Comparison of ENCODE assay signal across 33 cellular contexts in the genomic region with DNA sequence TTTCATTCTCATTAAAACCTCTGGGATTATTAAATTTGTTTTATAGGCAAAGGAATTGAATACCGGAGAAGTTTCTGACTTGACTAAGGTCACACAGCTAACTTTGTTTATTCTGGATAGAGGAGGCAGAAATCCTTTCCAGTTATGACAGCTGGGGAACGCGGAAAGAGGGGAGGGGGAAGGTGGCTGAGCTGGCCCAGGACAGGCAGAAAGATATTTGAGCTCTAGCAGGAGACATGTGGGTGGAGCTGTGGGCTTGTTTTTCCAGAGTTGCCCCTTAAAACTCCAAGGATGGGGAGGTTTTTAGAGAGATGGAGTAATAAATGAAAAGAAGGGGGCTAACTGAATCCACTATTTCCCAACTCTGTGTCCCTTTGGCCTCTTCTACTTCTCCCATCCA. TPM values are rescaled to one million over a fixed set of nuclear protein-coding genes. Genes with fewer than 3 reads are reported as not detected.
"Had no signal": no experiment of that assay in that cellular context is flagged by ENCODE, and none has a peak within 500 bp of the region (broad histone marks: within the 10 kb centered on the region; RNA-seq: fewer than 3 reads in every experiment).

No MANE protein-coding gene starts in this region.

- H3K4me1 ChIP-seq: breast epithelium, heart right ventricle, left ventricle myocardium inferior, stomach had no signal

- H3K9me3 ChIP-seq: breast epithelium, esophagus muscularis mucosa, heart right ventricle, left ventricle myocardium inferior, mucosa of descending colon, stomach, tibial nerve had no signal

- H3K36me3 ChIP-seq: breast epithelium, esophagus muscularis mucosa, heart right ventricle, left ventricle myocardium inferior, stomach, tibial nerve, WERI-Rb-1 had no signal

- DNase-seq: activated CD4-positive, alpha-beta T cell treated with anti-CD3 and anti-CD28 coated beads for 48 hours; activated CD4-positive, alpha-beta T cell treated with anti-CD3 and anti-CD28 coated beads, Interleukin-2, amount 50 U/mL, for 48 hours; activated CD8-positive, alpha-beta memory T cell treated with anti-CD3 and anti-CD28 coated beads, Interleukin-2, amount 50 U/mL, for 48 hours; activated gamma-delta T cell treated with Interleukin-2 at 50 U/mL for 16 hours; activated naive CD8-positive, alpha-beta T cell treated with anti-CD3 and anti-CD28 coated beads, Interleukin-2, amount 50 U/mL, for 24 hours; activated T-cell treated with anti-CD3 and anti-CD28 coated beads, Interleukin-2, amount 50 U/mL, for 24 hours; amygdala; central memory CD4-positive, alpha-beta T cell; effector CD4-positive, alpha-beta T cell; foreskin melanocyte; kidney glomerular epithelial cell; left ventricle myocardium inferior; mucosa of descending colon; stimulated activated CD4-positive, alpha-beta T cell treated with anti-CD3 and anti-CD28 coated beads, Interleukin-15, amount 100 ng/mL, for 24 hours; stimulated activated CD4-positive, alpha-beta T cell treated with anti-CD3 and anti-CD28 coated beads, Interleukin-2, amount 100 ng/mL, for 24 hours; stimulated activated naive B cell treated with anti-CD40 and anti-IgM and Interleukin-4, amounts not matched to agents 10 μg/mL and 1 μg/mL and 100 μg/mL, for 72 hours; stomach; T1000; WERI-Rb-1 had no signal

- ATAC-seq: activated CD4-positive, CD25-positive, alpha-beta regulatory T cell treated with anti-CD3 and anti-CD28 coated beads, Interleukin-2, amount 50 U/mL, for 24 hours; activated naive CD8-positive, alpha-beta T cell treated with anti-CD3 and anti-CD28 coated beads, Interleukin-2, amount 50 U/mL, for 24 hours; activated T-helper 17 cell treated with anti-CD3 and anti-CD28 coated beads, Interleukin-2, amount 50 U/mL, for 72 hours; mucosa of descending colon; stimulated activated naive B cell treated with anti-CD40 and anti-IgM and Interleukin-4, amounts not matched to agents 10 μg/mL and 1 μg/mL and 100 μg/mL, for 72 hours had no signal

- H3K27ac ChIP-seq: breast epithelium, esophagus muscularis mucosa, heart right ventricle, left ventricle myocardium inferior, stomach, tibial nerve, WERI-Rb-1 had no signal

- H3K4me3 ChIP-seq: breast epithelium, esophagus muscularis mucosa, heart right ventricle, left ventricle myocardium inferior, mucosa of descending colon, stomach, tibial nerve had no signal

RNA-seq across cellular contexts. Expression of a gene that starts 27.8 kb away (rescaled TPM):
- total RNA-seq: left ventricle myocardium inferior had no signal

RNA-seq across cellular contexts. Expression of a gene that starts 49.5 kb away (rescaled TPM):
- total RNA-seq: activated CD8-positive, alpha-beta memory T cell treated with anti-CD3 and anti-CD28 coated beads for 36 hours; activated T-helper 17 cell treated with anti-CD3 and anti-CD28 coated beads, Interleukin-2, amount 50 U/mL, for 72 hours; breast epithelium; esophagus muscularis mucosa; glomerular endothelial cell; heart right ventricle; left ventricle myocardium inferior; lung microvascular endothelial cell; mesenteric fat pad; osteocyte; progenitor cell of endocrine pancreas; stomach; temporal lobe; ureter had no signal
- polyA plus RNA-seq: stomach had no signal
